14 cellular contexts compared by ENCODE assay signal in the genomic region with DNA sequence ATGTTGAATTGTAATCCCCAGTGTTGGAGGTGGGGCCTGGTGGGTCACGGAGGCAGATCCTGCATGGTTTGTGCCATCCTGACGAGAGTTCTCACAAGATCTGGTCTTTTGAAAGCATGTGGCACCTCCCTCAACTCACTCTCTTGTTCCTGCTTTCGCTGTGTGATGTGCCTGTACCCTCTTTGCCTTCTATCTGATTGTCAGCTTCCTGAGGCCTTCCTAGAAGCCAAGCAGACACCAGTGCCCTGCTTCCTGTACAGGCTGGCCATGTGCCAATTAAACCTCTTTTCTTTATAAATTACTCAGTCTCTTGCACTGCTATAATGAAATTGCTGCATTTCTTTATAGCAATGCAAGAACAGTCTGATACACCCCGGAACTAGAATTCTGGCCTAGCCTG. TPM values are rescaled to one million over a fixed set of nuclear protein-coding genes. Genes with fewer than 3 reads are reported as not detected.
DNase-seq lines count a peak whose midpoint lies in the region; ATAC-seq and TF ChIP-seq lines count a peak whose summit lies in the region.
"Had no signal": no experiment of that assay in that cellular context is flagged by ENCODE, and none has a peak within 500 bp of the region (broad histone marks: within the 10 kb centered on the region; RNA-seq: fewer than 3 reads in every experiment).

No MANE protein-coding gene starts in this region.

- no peaks in the 10 kb centered on the region for H3K27me3 Mint-ChIP-seq in activated naive CD8-positive, alpha-beta T cell treated with anti-CD3 and anti-CD28 coated beads, Interleukin-2, amount 10 ng/mL, durations not matched to agents 7 days and 5 days
- no peaks in the 10 kb centered on the region for H3K27me3 Mint-ChIP-seq in activated naive CD8-positive, alpha-beta T cell treated with anti-CD3 and anti-CD28 coated beads for 36 hours
- H3K27me3 Mint-ChIP-seq in T-helper 2 cell treated with Interferon-gamma antibody and Interleukin-4, amounts not matched to agents 5 μg/mL and 100 μg/mL, for 36 hours (ENCODE audit: low read depth), result no peaks in the 10 kb centered on the region
- H3K27me3 Mint-ChIP-seq in activated CD8-positive, alpha-beta T cell treated with anti-CD3 and anti-CD28 coated beads for 36 hours, result no peaks in the 10 kb centered on the region

- H3K27ac Mint-ChIP-seq in activated naive CD8-positive, alpha-beta T cell treated with anti-CD3 and anti-CD28 coated beads, Interleukin-2, amount 10 ng/mL, durations not matched to agents 7 days and 5 days, result peak overlapping the region; percentile 81
- H3K27ac Mint-ChIP-seq in activated naive CD8-positive, alpha-beta T cell treated with anti-CD3 and anti-CD28 coated beads for 36 hours, result no peak overlapping the region
- H3K27ac Mint-ChIP-seq in T-helper 2 cell treated with Interferon-gamma antibody and Interleukin-4, amounts not matched to agents 5 μg/mL and 100 μg/mL, for 36 hours, result peak overlapping the region; percentile 75
- peak overlapping the region; percentile 71 for H3K27ac Mint-ChIP-seq in activated CD8-positive, alpha-beta T cell treated with anti-CD3 and anti-CD28 coated beads for 36 hours
- H3K27ac Mint-ChIP-seq in stimulated activated effector memory CD8-positive, alpha-beta T cell treated with anti-CD3 and anti-CD28 coated beads, Interleukin-12 subunit alpha, Interleukin-12 subunit beta, amount 100 ng/mL, for 72 hours, result peak overlapping the region; percentile 86
- H3K27ac Mint-ChIP-seq: H9 had no signal

- DNase-seq in activated naive CD8-positive, alpha-beta T cell treated with anti-CD3 and anti-CD28 coated beads, Interleukin-2, amount 10 ng/mL, durations not matched to agents 7 days and 5 days, result no peak
- no peak for DNase-seq in activated naive CD8-positive, alpha-beta T cell treated with anti-CD3 and anti-CD28 coated beads for 36 hours
- DNase-seq in T-helper 2 cell treated with Interferon-gamma antibody and Interleukin-4, amounts not matched to agents 5 μg/mL and 100 μg/mL, for 36 hours (ENCODE audit: low spot score), result no peak
- peak; percentile 35 for DNase-seq in activated CD8-positive, alpha-beta T cell treated with anti-CD3 and anti-CD28 coated beads for 36 hours
- no peak for DNase-seq in stimulated activated effector memory CD8-positive, alpha-beta T cell treated with anti-CD3 and anti-CD28 coated beads, Interleukin-12 subunit alpha, Interleukin-12 subunit beta, amount 100 ng/mL, for 72 hours (ENCODE audit: low spot score in 2 of 2)
- DNase-seq in inferior parietal cortex (ENCODE audit: extremely low spot score) (no peak), islet precursor cell (no peak)
- DNase-seq: Caco-2, DMS53, H9, MM.1S, NCI-H1105, NCI-H187 had no signal

- peaks cover 3% of the 10 kb centered on the region for H3K9me3 Mint-ChIP-seq in activated naive CD8-positive, alpha-beta T cell treated with anti-CD3 and anti-CD28 coated beads, Interleukin-2, amount 10 ng/mL, durations not matched to agents 7 days and 5 days
- H3K9me3 Mint-ChIP-seq in activated naive CD8-positive, alpha-beta T cell treated with anti-CD3 and anti-CD28 coated beads for 36 hours, result peaks cover 4% of the 10 kb centered on the region
- peaks cover 11% of the 10 kb centered on the region for H3K9me3 Mint-ChIP-seq in T-helper 2 cell treated with Interferon-gamma antibody and Interleukin-4, amounts not matched to agents 5 μg/mL and 100 μg/mL, for 36 hours
- H3K9me3 Mint-ChIP-seq in activated CD8-positive, alpha-beta T cell treated with anti-CD3 and anti-CD28 coated beads for 36 hours, result no peaks in the 10 kb centered on the region
- H3K9me3 Mint-ChIP-seq in stimulated activated effector memory CD8-positive, alpha-beta T cell treated with anti-CD3 and anti-CD28 coated beads, Interleukin-12 subunit alpha, Interleukin-12 subunit beta, amount 100 ng/mL, for 72 hours, result peaks cover 3% of the 10 kb centered on the region
- H3K9me3 Mint-ChIP-seq: H9 had no signal

- no peak overlapping the region for H3K4me3 Mint-ChIP-seq in activated naive CD8-positive, alpha-beta T cell treated with anti-CD3 and anti-CD28 coated beads, Interleukin-2, amount 10 ng/mL, durations not matched to agents 7 days and 5 days
- H3K4me3 Mint-ChIP-seq in activated naive CD8-positive, alpha-beta T cell treated with anti-CD3 and anti-CD28 coated beads for 36 hours, result no peak overlapping the region
- peak overlapping the region; percentile 38 for H3K4me3 Mint-ChIP-seq in T-helper 2 cell treated with Interferon-gamma antibody and Interleukin-4, amounts not matched to agents 5 μg/mL and 100 μg/mL, for 36 hours
- H3K4me3 Mint-ChIP-seq in activated CD8-positive, alpha-beta T cell treated with anti-CD3 and anti-CD28 coated beads for 36 hours, result no peak overlapping the region
- no peak overlapping the region for H3K4me3 Mint-ChIP-seq in stimulated activated effector memory CD8-positive, alpha-beta T cell treated with anti-CD3 and anti-CD28 coated beads, Interleukin-12 subunit alpha, Interleukin-12 subunit beta, amount 100 ng/mL, for 72 hours
- H3K4me3 Mint-ChIP-seq: H9 had no signal

- CTCF ChIA-PET in activated CD8-positive, alpha-beta T cell treated with anti-CD3 and anti-CD28 coated beads for 36 hours (lab: Charles Lee), result interaction anchor here (0.9 to 9.7 kb wide), 4 partner anchors 14 to 76 kb away, joined by 3 to 106 read pairs (median 31); no protein-coding TSS in a partner anchor

- POLR2A ChIA-PET in activated naive CD8-positive, alpha-beta T cell treated with anti-CD3 and anti-CD28 coated beads, Interleukin-2, amount 10 ng/mL, durations not matched to agents 7 days and 5 days (lab: Charles Lee), result no interaction called here
- POLR2A ChIA-PET in activated CD8-positive, alpha-beta T cell treated with anti-CD3 and anti-CD28 coated beads for 36 hours (lab: Charles Lee), result no interaction called here

- peak; percentile 65 for ATAC-seq in activated naive CD8-positive, alpha-beta T cell treated with anti-CD3 and anti-CD28 coated beads, Interleukin-2, amount 10 ng/mL, durations not matched to agents 7 days and 5 days (ENCODE audit: low read depth)
- peak; percentile 60 for ATAC-seq in activated CD8-positive, alpha-beta T cell treated with anti-CD3 and anti-CD28 coated beads for 36 hours
- ATAC-seq in stimulated activated effector memory CD8-positive, alpha-beta T cell treated with anti-CD3 and anti-CD28 coated beads, Interleukin-12 subunit alpha, Interleukin-12 subunit beta, amount 100 ng/mL, for 72 hours, result peak; percentile 70
- ATAC-seq: HepG2 had no signal

- peaks cover 5% of the 10 kb centered on the region for H3K36me3 Mint-ChIP-seq in activated naive CD8-positive, alpha-beta T cell treated with anti-CD3 and anti-CD28 coated beads, Interleukin-2, amount 10 ng/mL, durations not matched to agents 7 days and 5 days
- no peaks in the 10 kb centered on the region for H3K36me3 Mint-ChIP-seq in activated naive CD8-positive, alpha-beta T cell treated with anti-CD3 and anti-CD28 coated beads for 36 hours
- peaks cover 8% of the 10 kb centered on the region for H3K36me3 Mint-ChIP-seq in T-helper 2 cell treated with Interferon-gamma antibody and Interleukin-4, amounts not matched to agents 5 μg/mL and 100 μg/mL, for 36 hours (ENCODE audit: low read depth)
- H3K36me3 Mint-ChIP-seq in activated CD8-positive, alpha-beta T cell treated with anti-CD3 and anti-CD28 coated beads for 36 hours (ENCODE audit: low read depth), result no peaks in the 10 kb centered on the region
- H3K36me3 Mint-ChIP-seq in stimulated activated effector memory CD8-positive, alpha-beta T cell treated with anti-CD3 and anti-CD28 coated beads, Interleukin-12 subunit alpha, Interleukin-12 subunit beta, amount 100 ng/mL, for 72 hours, result no peaks in the 10 kb centered on the region

- no peak for TF ChIP-seq CTCF in activated CD8-positive, alpha-beta T cell treated with anti-CD3 and anti-CD28 coated beads for 36 hours (IDR thresholded peaks at IDR 0.05)

- H3K4me1 Mint-ChIP-seq in activated naive CD8-positive, alpha-beta T cell treated with anti-CD3 and anti-CD28 coated beads, Interleukin-2, amount 10 ng/mL, durations not matched to agents 7 days and 5 days, result peaks cover 7% of the 10 kb centered on the region
- peaks cover 9% of the 10 kb centered on the region for H3K4me1 Mint-ChIP-seq in activated naive CD8-positive, alpha-beta T cell treated with anti-CD3 and anti-CD28 coated beads for 36 hours
- H3K4me1 Mint-ChIP-seq in T-helper 2 cell treated with Interferon-gamma antibody and Interleukin-4, amounts not matched to agents 5 μg/mL and 100 μg/mL, for 36 hours (ENCODE audit: low read depth), result peaks cover 24% of the 10 kb centered on the region
- peaks cover 8% of the 10 kb centered on the region for H3K4me1 Mint-ChIP-seq in activated CD8-positive, alpha-beta T cell treated with anti-CD3 and anti-CD28 coated beads for 36 hours (ENCODE audit: low read depth)
- H3K4me1 Mint-ChIP-seq in stimulated activated effector memory CD8-positive, alpha-beta T cell treated with anti-CD3 and anti-CD28 coated beads, Interleukin-12 subunit alpha, Interleukin-12 subunit beta, amount 100 ng/mL, for 72 hours, result peaks cover 26% of the 10 kb centered on the region

- intact Hi-C loops in activated CD8-positive, alpha-beta T cell treated with anti-CD3 and anti-CD28 coated beads for 36 hours (cut with micrococcal nuclease), result no loop called here

RNA-seq across cellular contexts. Expression of gene PTPN5, which starts 13.1 kb away (rescaled TPM):
- not detected for total RNA-seq in activated naive CD8-positive, alpha-beta T cell treated with anti-CD3 and anti-CD28 coated beads, Interleukin-2, amount 10 ng/mL, durations not matched to agents 7 days and 5 days
- total RNA-seq in activated naive CD8-positive, alpha-beta T cell treated with anti-CD3 and anti-CD28 coated beads for 36 hours, result not detected
- not detected for total RNA-seq in activated CD8-positive, alpha-beta T cell treated with anti-CD3 and anti-CD28 coated beads for 36 hours
- total RNA-seq: Caco-2, HepG2 had no signal

RNA-seq across cellular contexts. Expression of gene IGSF22, which starts 52.5 kb away (rescaled TPM):
- total RNA-seq in activated naive CD8-positive, alpha-beta T cell treated with anti-CD3 and anti-CD28 coated beads, Interleukin-2, amount 10 ng/mL, durations not matched to agents 7 days and 5 days, result 1 to 10 TPM; 2.5 TPM
- 1 to 10 TPM; 1.1 to 1.3 TPM for total RNA-seq in activated naive CD8-positive, alpha-beta T cell treated with anti-CD3 and anti-CD28 coated beads for 36 hours
- total RNA-seq in activated CD8-positive, alpha-beta T cell treated with anti-CD3 and anti-CD28 coated beads for 36 hours, result 1 to 10 TPM in 1 of 2 experiments, under 1 TPM in 1; 0.43 to 1.4 TPM
- total RNA-seq: Caco-2, HepG2 had no signal
